Comparison of ENCODE assay signal across 1 cellular context in the genomic region with DNA sequence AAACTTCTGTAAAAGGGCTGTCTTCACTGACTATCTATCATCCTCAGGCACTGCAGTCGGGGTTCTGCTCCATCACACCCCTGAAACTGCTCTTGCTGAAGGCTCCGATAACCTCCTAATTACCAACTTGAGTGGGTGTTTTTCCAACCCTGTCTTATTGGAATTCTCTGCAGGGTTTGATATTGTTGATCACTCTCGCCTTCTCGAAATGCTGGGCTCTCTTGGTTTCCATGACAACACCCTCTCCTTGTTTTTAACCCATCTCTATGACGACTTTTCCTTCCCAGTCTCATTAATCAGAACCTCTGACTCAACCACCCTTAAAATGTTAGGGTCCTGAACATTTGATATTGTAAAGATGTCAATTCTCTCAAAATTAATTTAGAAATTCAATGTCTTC.
TF ChIP-seq lines count a peak whose summit lies in the region.

No MANE protein-coding gene starts in this region.

TF ChIP-seq in K562, 482 proteins besides CTCF, POLR2A, EP300 and RAD21:
- TF ChIP-seq POLR2H (tag; IDR thresholded peaks at IDR 0.05; ENCODE audit: low read depth) (no peak), RFX1 (IDR thresholded peaks at IDR 0.05) (peak; percentile 81)
